8 cellular contexts compared by ENCODE assay signal in genomic region chr2:241314181-241314932, GRCh38. TPM values are rescaled to one million over a fixed set of nuclear protein-coding genes. Genes with fewer than 3 reads are reported as not detected.
DNase-seq lines count a peak whose midpoint lies in the region; ATAC-seq and TF ChIP-seq lines count a peak whose summit lies in the region.

No MANE protein-coding gene starts in this region.

- peak overlapping the region; percentile 96 for H3K4me3 ChIP-seq in OCI-LY7 (ENCODE audit: low read depth, low read length, poor library complexity, severe bottlenecking)

- peaks cover 68% of the 10 kb centered on the region for H3K4me1 ChIP-seq in OCI-LY7 (ENCODE audit: insufficient read depth, low read length, poor library complexity, severe bottlenecking)

- H3K27me3 Mint-ChIP-seq in activated T-cell treated with anti-CD3 and anti-CD28 coated beads, Interleukin-2, amount 50 U/mL, for 72 hours (ENCODE audit: low read depth), result no peaks in the 10 kb centered on the region
- H3K27me3 Mint-ChIP-seq in naive thymus-derived CD8-positive, alpha-beta T cell, result peaks cover 0 to 2% (median 0%) of the 10 kb centered on the region in 5 donors

- peak overlapping the region; percentile 47 for H3K27ac Mint-ChIP-seq in activated T-cell treated with anti-CD3 and anti-CD28 coated beads, Interleukin-2, amount 50 U/mL, for 72 hours
- H3K27ac Mint-ChIP-seq in naive thymus-derived CD8-positive, alpha-beta T cell, result peak overlapping the region; percentile 89 to 100 (median 94)

- no peaks in the 10 kb centered on the region for H3K9me2 ChIP-seq in OCI-LY7 (ENCODE audit: insufficient read depth, low read length)

- no peak for TF ChIP-seq CTCF in OCI-LY7 (conservative IDR thresholded peaks at IDR 0.05; ENCODE audit: low read length)
- TF ChIP-seq CTCF in GM10266 (IDR thresholded peaks at IDR 0.05; ENCODE audit: control insufficient read depth, insufficient read depth, low read depth, missing control alignments), result no peak

- no peaks in the 10 kb centered on the region for H3K9me3 Mint-ChIP-seq in activated T-cell treated with anti-CD3 and anti-CD28 coated beads, Interleukin-2, amount 50 U/mL, for 72 hours
- peaks cover 0 to 2% (median 0%) of the 10 kb centered on the region in 9 donors for H3K9me3 Mint-ChIP-seq in naive thymus-derived CD8-positive, alpha-beta T cell

- H3K27ac ChIP-seq in OCI-LY7 (ENCODE audit: low read depth, low read length, poor library complexity, severe bottlenecking), result peak overlapping the region; percentile 87

- BruUV-seq in OCI-LY7 (replicated peaks; lab: Mats Ljungman, UMichigan), result TSS peak; percentile 67

- H4K20me1 ChIP-seq in OCI-LY7 (ENCODE audit: insufficient read depth, low read length), result peaks cover 56% of the 10 kb centered on the region

- peaks cover 88% of the 10 kb centered on the region for H3K79me2 ChIP-seq in OCI-LY7 (ENCODE audit: insufficient read depth, low read depth, low read length)

- no peak for DNase-seq in activated T-cell treated with anti-CD3 and anti-CD28 coated beads, Interleukin-2, amount 50 U/mL, for 72 hours
- no peak for DNase-seq in activated T-cell treated with anti-CD3 and anti-CD28 coated beads, Interleukin-2, amount 50 U/mL, for 1 hour
- no peak for DNase-seq in OCI-LY7 (ENCODE audit: low spot score)
- DNase-seq in dermis microvascular lymphatic vessel endothelial cell (ENCODE audit: low read depth in 2 of 2), result peak; percentile 27 to 69
- DNase-seq in naive thymus-derived CD8-positive, alpha-beta T cell, result no peak
- DNase-seq in GM10266 (ENCODE audit: extremely low spot score), result no peak
- DNase-seq in activated CD4-positive, alpha-beta T cell treated with anti-CD3 and anti-CD28 coated beads, Interleukin-2, amount 50 U/mL, for 48 hours, result no peak

- H2AFZ ChIP-seq in OCI-LY7 (ENCODE audit: low read length), result peak overlapping the region; percentile 47; the same call in 1 of the 2 replicates

- no peak for ATAC-seq in activated T-cell treated with anti-CD3 and anti-CD28 coated beads, Interleukin-2, amount 50 U/mL, for 72 hours (replicated peaks in 1 of 2)
- no peak for ATAC-seq in naive thymus-derived CD8-positive, alpha-beta T cell
- no peak for ATAC-seq in HG02840 (IDR thresholded peaks at IDR 0.05; ENCODE audit: low FRiP score, unreplicated experiment)

- peak overlapping the region; percentile 80 for H3K4me2 ChIP-seq in OCI-LY7 (ENCODE audit: low read length)

- CTCF ChIA-PET in OCI-LY7 (lab: Charles Lee; ENCODE audit: unreplicated experiment), result interaction anchor here (0.7 kb wide), 1 partner anchor 31 kb away, joined by 3 read pairs; no protein-coding TSS in a partner anchor

- peaks cover 76% of the 10 kb centered on the region for H3K4me1 Mint-ChIP-seq in activated T-cell treated with anti-CD3 and anti-CD28 coated beads, Interleukin-2, amount 50 U/mL, for 72 hours (ENCODE audit: low read depth)
- peaks cover 40 to 80% (median 75%) of the 10 kb centered on the region in 4 donors for H3K4me1 Mint-ChIP-seq in naive thymus-derived CD8-positive, alpha-beta T cell

- H3K9me3 ChIP-seq in OCI-LY7 (ENCODE audit: low read length), result no peaks in the 10 kb centered on the region

- peaks cover 3 to 17% of the 10 kb centered on the region in 2 donors for H3K36me3 Mint-ChIP-seq in activated T-cell treated with anti-CD3 and anti-CD28 coated beads, Interleukin-2, amount 50 U/mL, for 72 hours (ENCODE audit: insufficient read depth in 2 of 2)
- peaks cover 0 to 14% (median 3%) of the 10 kb centered on the region in 3 donors for H3K36me3 Mint-ChIP-seq in naive thymus-derived CD8-positive, alpha-beta T cell

- intact Hi-C loops in OCI-LY7 (cut with micrococcal nuclease; ENCODE audit: unreplicated experiment), result loop anchor here (2.0 to 10.0 kb wide), 2 partner anchors 42 to 730 kb away; partner anchors contain the start of genes CAPN10 and FARP2

- peak overlapping the region; percentile 90 to 99 for H3K4me3 Mint-ChIP-seq in activated T-cell treated with anti-CD3 and anti-CD28 coated beads, Interleukin-2, amount 50 U/mL, for 72 hours
- peak overlapping the region; percentile 76 to 100 (median 98) for H3K4me3 Mint-ChIP-seq in naive thymus-derived CD8-positive, alpha-beta T cell

- POLR2A ChIA-PET in OCI-LY7 (lab: Charles Lee), result interaction anchor here (0.5 to 1.5 kb wide), 15 partner anchors 9 to 574 kb away, joined by 3 to 7 read pairs (median 4); partner anchors contain the start of gene DTYMK
- POLR2A ChIA-PET in naive thymus-derived CD8-positive, alpha-beta T cell (lab: Charles Lee), result interaction anchor here (1.0 to 4.1 kb wide), 26 partner anchors 8 to 753 kb away, joined by 3 to 31 read pairs (median 6); partner anchors contain the start of genes ATG4B, DTYMK, DUSP28 and ING5

- peaks cover 22% of the 10 kb centered on the region for H3K36me3 ChIP-seq in OCI-LY7 (ENCODE audit: insufficient read depth, low read length)

RNA-seq across cellular contexts. Expression of gene HDLBP, which starts 1.1 kb away (rescaled TPM):
- 100 to 1,000 TPM; 272 to 283 TPM for total RNA-seq in activated T-cell treated with anti-CD3 and anti-CD28 coated beads, Interleukin-2, amount 50 U/mL, for 72 hours
- total RNA-seq in OCI-LY7 (2014; rRNA removed; shearing (Covaris generic)), result 155 and 176 TPM in 2 replicates
- total RNA-seq in OCI-LY7 (2022) (148 and 170 TPM in 2 replicates), dermis microvascular lymphatic vessel endothelial cell (660 and 780 TPM in 2 replicates)
- total RNA-seq in naive thymus-derived CD8-positive, alpha-beta T cell, result 100 to 1,000 TPM; 133 to 148 TPM
- polyA plus RNA-seq in naive thymus-derived CD8-positive, alpha-beta T cell, result 10 to 100 TPM; 32.2 to 71.1 (median 45.7) TPM

RNA-seq across cellular contexts. Expression of gene SEPTIN2, which starts 1.4 kb away (rescaled TPM):
- total RNA-seq in activated T-cell treated with anti-CD3 and anti-CD28 coated beads, Interleukin-2, amount 50 U/mL, for 72 hours, result 100 to 1,000 TPM; 269 to 272 TPM
- 198 and 222 TPM in 2 replicates for total RNA-seq in OCI-LY7 (2014; rRNA removed; shearing (Covaris generic))
- total RNA-seq in OCI-LY7 (2022), result 275 and 301 TPM in 2 replicates
- total RNA-seq in dermis microvascular lymphatic vessel endothelial cell, result 383 and 471 TPM in 2 replicates
- total RNA-seq in naive thymus-derived CD8-positive, alpha-beta T cell, result 100 to 1,000 TPM; 303 to 309 TPM
- 100 to 1,000 TPM; 143 to 182 (median 144) TPM for polyA plus RNA-seq in naive thymus-derived CD8-positive, alpha-beta T cell

RNA-seq across cellular contexts. Expression of gene FARP2, which starts 41.7 kb away (rescaled TPM):
- total RNA-seq in activated T-cell treated with anti-CD3 and anti-CD28 coated beads, Interleukin-2, amount 50 U/mL, for 72 hours, result 10 to 100 TPM; 30.2 to 30.8 TPM
- total RNA-seq in OCI-LY7 (2014; rRNA removed; shearing (Covaris generic)), result 23.2 and 33.6 TPM in 2 replicates
- total RNA-seq in OCI-LY7 (2022) (47.9 and 52.7 TPM in 2 replicates), dermis microvascular lymphatic vessel endothelial cell (29.4 and 37.0 TPM in 2 replicates)
- 10 to 100 TPM; 20.1 to 22.9 TPM for total RNA-seq in naive thymus-derived CD8-positive, alpha-beta T cell
- 1 to 10 TPM; 3.4 to 5.8 (median 4.0) TPM for polyA plus RNA-seq in naive thymus-derived CD8-positive, alpha-beta T cell

Comparison
In these comparisons a context has a peak if more than half of its experiments do, and no peak if none do; other contexts are left out.
1. DNase-seq: peak in dermis microvascular lymphatic vessel endothelial cell (2 of 2); none in activated T-cell treated with anti-CD3 and anti-CD28 coated beads, Interleukin-2, amount 50 U/mL, for 72 hours (0 of 2), activated T-cell treated with anti-CD3 and anti-CD28 coated beads, Interleukin-2, amount 50 U/mL, for 1 hour (single experiment), OCI-LY7 (single experiment), naive thymus-derived CD8-positive, alpha-beta T cell (0 of 10), GM10266 (single experiment) and activated CD4-positive, alpha-beta T cell treated with anti-CD3 and anti-CD28 coated beads, Interleukin-2, amount 50 U/mL, for 48 hours (0 of 2).